ENCODE assay signal across 7 cellular contexts in the genomic region with DNA sequence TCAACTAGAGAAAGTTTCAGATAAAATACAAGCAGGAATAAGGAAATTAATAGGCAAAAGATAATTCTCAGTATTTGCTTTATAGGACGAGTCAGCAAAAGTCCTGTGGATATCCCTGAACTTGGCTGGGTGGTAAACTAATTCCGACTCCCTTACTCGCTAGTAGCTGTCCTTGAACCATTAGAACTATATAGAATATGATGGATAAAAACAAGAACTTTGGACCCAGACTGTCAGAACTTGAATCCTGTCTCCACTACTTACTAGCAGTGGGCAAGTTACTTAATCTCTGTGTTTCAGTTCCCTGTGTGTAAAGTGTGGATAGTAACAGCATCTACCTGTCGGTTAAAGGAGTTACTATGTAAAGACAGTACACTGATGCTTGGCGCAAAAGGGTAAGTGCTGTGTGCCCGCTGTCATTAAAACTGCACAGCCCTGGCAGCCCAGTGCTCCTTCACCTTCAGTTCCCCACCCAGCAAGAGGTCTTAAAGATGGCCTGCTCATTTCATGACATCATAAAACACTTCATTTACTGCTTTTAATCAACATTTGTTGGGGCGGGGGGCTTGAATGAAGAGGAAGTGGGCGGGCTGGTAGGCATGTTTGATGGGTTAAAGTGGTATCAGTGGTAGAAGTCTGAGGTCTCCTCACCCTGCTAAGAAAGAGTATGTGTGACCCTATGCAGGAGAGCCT. TPM values are rescaled to one million over a fixed set of nuclear protein-coding genes. Genes with fewer than 3 reads are reported as not detected.
DNase-seq lines count a peak whose midpoint lies in the region; ATAC-seq, FAIRE-seq and TF ChIP-seq lines count a peak whose summit lies in the region.

No MANE protein-coding gene starts in this region.

- peaks cover 50% of the 10 kb centered on the region for H3K4me1 ChIP-seq in keratinocyte (ENCODE audit: control insufficient read depth, extremely low read depth, insufficient read depth, low read length)

- no peak for FAIRE-seq in keratinocyte (lab: Jason Lieb, UNC)

- no peak overlapping the region for H2AFZ ChIP-seq in keratinocyte (ENCODE audit: control insufficient read depth, low read length)

- dilution Hi-C loops in keratinocyte (cut with MboI; ENCODE audit: extremely low pct_ligation_motif_present, low sequenced_read_pairs), result loop anchor here (25.0 kb wide), 1 partner anchor 288 kb away; no protein-coding TSS in a partner anchor

- H3K9me1 ChIP-seq in keratinocyte (ENCODE audit: control insufficient read depth, extremely low read depth, insufficient read depth, low read length), result peaks cover 3% of the 10 kb centered on the region

- H3K36me3 Mint-ChIP-seq in IgD-negative memory B cell, result no peaks in the 10 kb centered on the region
- H3K36me3 Mint-ChIP-seq in activated naive CD8-positive, alpha-beta T cell treated with anti-CD3 and anti-CD28 coated beads for 36 hours, result no peaks in the 10 kb centered on the region
- no peaks in the 10 kb centered on the region for H3K36me3 Mint-ChIP-seq in stimulated activated memory B cell treated with anti-CD40 and anti-IgM and Interleukin-4, amounts not matched to agents 10 μg/mL and 1 μg/mL and 100 μg/mL, for 72 hours

- no peaks in the 10 kb centered on the region for H4K20me1 ChIP-seq in keratinocyte (ENCODE audit: control insufficient read depth, extremely low read depth, insufficient read depth, low read length)

- no peaks in the 10 kb centered on the region for H3K27me3 ChIP-seq in keratinocyte (ENCODE audit: control insufficient read depth, extremely low read depth, insufficient read depth, low read length)

- H3K27me3 Mint-ChIP-seq in IgD-negative memory B cell, result peaks cover 14% of the 10 kb centered on the region
- H3K27me3 Mint-ChIP-seq in activated naive CD8-positive, alpha-beta T cell treated with anti-CD3 and anti-CD28 coated beads for 36 hours, result peaks cover 26% of the 10 kb centered on the region
- H3K27me3 Mint-ChIP-seq in stimulated activated memory B cell treated with anti-CD40 and anti-IgM and Interleukin-4, amounts not matched to agents 10 μg/mL and 1 μg/mL and 100 μg/mL, for 72 hours, result peaks cover 23% of the 10 kb centered on the region

- peak overlapping the region in 1 of 3 donors; percentile 71 for H3K27ac Mint-ChIP-seq in IgD-negative memory B cell
- H3K27ac Mint-ChIP-seq in activated naive CD8-positive, alpha-beta T cell treated with anti-CD3 and anti-CD28 coated beads for 36 hours, result no peak overlapping the region
- H3K27ac Mint-ChIP-seq in stimulated activated memory B cell treated with anti-CD40 and anti-IgM and Interleukin-4, amounts not matched to agents 10 μg/mL and 1 μg/mL and 100 μg/mL, for 72 hours, result no peak overlapping the region

- no peak overlapping the region for H3K9ac ChIP-seq in keratinocyte (ENCODE audit: control insufficient read depth, extremely low read depth, insufficient read depth, low read length)

- H3K36me3 ChIP-seq in keratinocyte (ENCODE audit: control insufficient read depth in 2 of 2, extremely low read depth in 1 of 2, insufficient read depth in 2 of 2, low read length in 2 of 2), result peaks cover 0 to 8% of the 10 kb centered on the region in 2 experiments

- peak overlapping the region; percentile 71 for H3K4me2 ChIP-seq in keratinocyte (ENCODE audit: control insufficient read depth, extremely low read depth, insufficient read depth, low read depth, low read length)

- peak overlapping the region; percentile 49 to 93 (median 80) for H3K4me3 Mint-ChIP-seq in IgD-negative memory B cell
- H3K4me3 Mint-ChIP-seq in activated naive CD8-positive, alpha-beta T cell treated with anti-CD3 and anti-CD28 coated beads for 36 hours, result peak overlapping the region; percentile 85
- H3K4me3 Mint-ChIP-seq in stimulated activated memory B cell treated with anti-CD40 and anti-IgM and Interleukin-4, amounts not matched to agents 10 μg/mL and 1 μg/mL and 100 μg/mL, for 72 hours, result peak overlapping the region; percentile 88

- no peak overlapping the region for H3K27ac ChIP-seq in keratinocyte (ENCODE audit: control insufficient read depth, insufficient read depth, low read length)

- peaks cover 4 to 15% (median 7%) of the 10 kb centered on the region in 3 donors for H3K4me1 Mint-ChIP-seq in IgD-negative memory B cell
- peaks cover 13% of the 10 kb centered on the region for H3K4me1 Mint-ChIP-seq in activated naive CD8-positive, alpha-beta T cell treated with anti-CD3 and anti-CD28 coated beads for 36 hours
- H3K4me1 Mint-ChIP-seq in stimulated activated memory B cell treated with anti-CD40 and anti-IgM and Interleukin-4, amounts not matched to agents 10 μg/mL and 1 μg/mL and 100 μg/mL, for 72 hours, result peaks cover 31% of the 10 kb centered on the region

- no peak for TF ChIP-seq CTCF in keratinocyte (optimal IDR thresholded peaks at IDR 0.05 in 1 of 3, IDR thresholded peaks at IDR 0.05 in 1 of 3, conservative IDR thresholded peaks at IDR 0.05 in 1 of 3; ENCODE audit: extremely low read depth in 1 of 3, insufficient read depth in 2 of 3, low read length in 3 of 3)

- H3K4me3 ChIP-seq in keratinocyte (ENCODE audit: control insufficient read depth in 2 of 3, extremely low read depth in 1 of 3, insufficient read depth in 2 of 3, low read depth in 1 of 3, low read length in 3 of 3), result peak overlapping the region in 2 of 3 experiments; percentile 71 to 93

- no peaks in the 10 kb centered on the region for H3K9me3 Mint-ChIP-seq in IgD-negative memory B cell
- no peaks in the 10 kb centered on the region for H3K9me3 Mint-ChIP-seq in activated naive CD8-positive, alpha-beta T cell treated with anti-CD3 and anti-CD28 coated beads for 36 hours
- no peaks in the 10 kb centered on the region for H3K9me3 Mint-ChIP-seq in stimulated activated memory B cell treated with anti-CD40 and anti-IgM and Interleukin-4, amounts not matched to agents 10 μg/mL and 1 μg/mL and 100 μg/mL, for 72 hours

- no peak for DNase-seq in activated naive CD8-positive, alpha-beta T cell treated with anti-CD3 and anti-CD28 coated beads for 36 hours
- DNase-seq in keratinocyte (ENCODE audit: low read depth, low spot score) (no peak), activated gamma-delta T cell treated with Interleukin-2 at 50 U/mL for 16 hours (no peak), globus pallidus (ENCODE audit: low spot score) (no peak)

- ATAC-seq in stimulated activated memory B cell treated with anti-CD40 and anti-IgM and Interleukin-4, amounts not matched to agents 10 μg/mL and 1 μg/mL and 100 μg/mL, for 72 hours, result no peak
- ATAC-seq in HG03175 (IDR thresholded peaks at IDR 0.05; ENCODE audit: unreplicated experiment), result no peak

- H3K9me3 ChIP-seq in keratinocyte (ENCODE audit: control insufficient read depth, low read depth, low read length), result no peaks in the 10 kb centered on the region

- H3K79me2 ChIP-seq in keratinocyte (ENCODE audit: control insufficient read depth, insufficient read depth, low read length), result peaks cover 50% of the 10 kb centered on the region

RNA-seq across cellular contexts. Expression of a gene that starts 7.3 kb away (rescaled TPM):
- polyA plus RNA-seq in IgD-negative memory B cell (5.4 TPM), keratinocyte (348 to 381 TPM (median 370 TPM) in 3 replicates)
- 1 to 10 TPM; 5.1 to 5.4 TPM for total RNA-seq in activated naive CD8-positive, alpha-beta T cell treated with anti-CD3 and anti-CD28 coated beads for 36 hours
- 470 TPM for polyA plus RNA-seq in keratinocyte (2011; ENCODE audit: low read depth)
- 448 and 582 TPM in 2 replicates for polyA plus RNA-seq in keratinocyte (2011; cell fraction: cytosol; rRNA removed)
- polyA plus RNA-seq in keratinocyte (2011; cell fraction: nucleus; rRNA removed), result 562 and 605 TPM in 2 replicates
- 162 and 249 TPM in 2 replicates for polyA plus RNA-seq in keratinocyte (2012; ENCODE audit: low replicate concordance)
- polyA minus RNA-seq in keratinocyte, result 94.6 to 233 TPM (median 200 TPM) in 3 replicates
- polyA minus RNA-seq in keratinocyte (2011; cell fraction: cytosol; rRNA and poly(A)+ RNA removed), result 239 TPM
- 234 and 444 TPM in 2 replicates for polyA minus RNA-seq in keratinocyte (2011; cell fraction: nucleus; rRNA and poly(A)+ RNA removed)

Comparison
In these comparisons a context has a peak if more than half of its experiments do, and no peak if none do; other contexts are left out.
1. RNA of a gene that starts 7.3 kb away (polyA plus RNA-seq): 162 to 605 TPM in keratinocyte; 5.4 TPM in IgD-negative memory B cell (single experiment); every median in the first group is over 10 times any median in the second.
2. Peak in every context shown above with its lines, with median percentiles within 50 percentile points of each other: H3K4me3 Mint-ChIP-seq.